ENCODE assay signal across 1 cellular context in the genomic region with DNA sequence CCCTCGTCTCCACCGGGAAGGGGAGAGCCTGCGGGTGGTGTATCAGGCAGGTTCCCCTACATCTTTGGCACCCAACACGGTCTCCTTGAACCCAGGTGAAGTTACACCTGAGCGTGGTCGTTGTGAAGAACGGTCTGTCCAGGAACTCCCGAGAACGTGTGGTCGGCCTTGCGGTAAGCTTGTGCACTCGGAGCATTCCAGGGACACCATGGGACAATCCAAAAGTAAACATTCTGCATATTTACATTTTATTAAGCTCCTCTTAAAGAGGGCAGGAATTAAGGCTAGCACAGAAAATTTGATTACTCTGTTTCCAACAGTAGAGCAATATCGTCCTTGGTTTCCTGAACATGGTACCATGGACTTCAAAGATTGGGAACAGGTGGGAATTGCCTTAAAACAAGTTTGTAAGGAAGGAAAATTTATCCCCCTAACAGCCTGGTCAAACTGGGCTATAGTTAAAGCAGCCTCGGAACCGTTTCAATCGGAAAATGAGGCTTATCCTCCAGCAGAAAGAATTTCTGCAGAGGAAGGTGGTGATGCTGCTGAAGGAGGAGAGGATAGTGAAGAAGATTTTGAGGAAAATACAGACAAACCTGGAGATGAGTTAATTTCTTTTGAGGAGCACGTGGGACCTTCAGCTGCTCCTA.
TF ChIP-seq lines count a peak whose summit lies in the region.

No MANE protein-coding gene starts in this region.

TF ChIP-seq in HCT116, 20 proteins besides CTCF, POLR2A, EP300 and RAD21:
- TF ChIP-seq CBX3 (IDR thresholded peaks at IDR 0.05; ENCODE audit: low read depth) (no peak), FOSL1 (IDR thresholded peaks at IDR 0.05; ENCODE audit: low read depth) (no peak), YY1 (IDR thresholded peaks at IDR 0.05; ENCODE audit: extremely low read depth, insufficient replicate concordance, low read depth, low read length) (no peak), ZFX (IDR thresholded peaks at IDR 0.05) (no peak), MAX (IDR thresholded peaks at IDR 0.05) (no peak), SIN3A (IDR thresholded peaks at IDR 0.05; ENCODE audit: low read depth) (no peak), ELF1 (IDR thresholded peaks at IDR 0.05; ENCODE audit: borderline replicate concordance, low read depth) (no peak), POLR2AphosphoS5 (IDR thresholded peaks at IDR 0.05; ENCODE audit: low read depth, low read length) (no peak), SP1 (IDR thresholded peaks at IDR 0.05; ENCODE audit: low read depth) (no peak), EZH2phosphoT487 (IDR thresholded peaks at IDR 0.05; ENCODE audit: borderline replicate concordance) (no peak), JUND (IDR thresholded peaks at IDR 0.05) (no peak), CEBPB (IDR thresholded peaks at IDR 0.05; ENCODE audit: low read depth) (no peak), ZBTB33 (IDR thresholded peaks at IDR 0.05; ENCODE audit: extremely low read depth, insufficient replicate concordance, low read length) (no peak), SRF (IDR thresholded peaks at IDR 0.05; ENCODE audit: low read depth) (no peak)
- TF ChIP-seq, protein P1, sequence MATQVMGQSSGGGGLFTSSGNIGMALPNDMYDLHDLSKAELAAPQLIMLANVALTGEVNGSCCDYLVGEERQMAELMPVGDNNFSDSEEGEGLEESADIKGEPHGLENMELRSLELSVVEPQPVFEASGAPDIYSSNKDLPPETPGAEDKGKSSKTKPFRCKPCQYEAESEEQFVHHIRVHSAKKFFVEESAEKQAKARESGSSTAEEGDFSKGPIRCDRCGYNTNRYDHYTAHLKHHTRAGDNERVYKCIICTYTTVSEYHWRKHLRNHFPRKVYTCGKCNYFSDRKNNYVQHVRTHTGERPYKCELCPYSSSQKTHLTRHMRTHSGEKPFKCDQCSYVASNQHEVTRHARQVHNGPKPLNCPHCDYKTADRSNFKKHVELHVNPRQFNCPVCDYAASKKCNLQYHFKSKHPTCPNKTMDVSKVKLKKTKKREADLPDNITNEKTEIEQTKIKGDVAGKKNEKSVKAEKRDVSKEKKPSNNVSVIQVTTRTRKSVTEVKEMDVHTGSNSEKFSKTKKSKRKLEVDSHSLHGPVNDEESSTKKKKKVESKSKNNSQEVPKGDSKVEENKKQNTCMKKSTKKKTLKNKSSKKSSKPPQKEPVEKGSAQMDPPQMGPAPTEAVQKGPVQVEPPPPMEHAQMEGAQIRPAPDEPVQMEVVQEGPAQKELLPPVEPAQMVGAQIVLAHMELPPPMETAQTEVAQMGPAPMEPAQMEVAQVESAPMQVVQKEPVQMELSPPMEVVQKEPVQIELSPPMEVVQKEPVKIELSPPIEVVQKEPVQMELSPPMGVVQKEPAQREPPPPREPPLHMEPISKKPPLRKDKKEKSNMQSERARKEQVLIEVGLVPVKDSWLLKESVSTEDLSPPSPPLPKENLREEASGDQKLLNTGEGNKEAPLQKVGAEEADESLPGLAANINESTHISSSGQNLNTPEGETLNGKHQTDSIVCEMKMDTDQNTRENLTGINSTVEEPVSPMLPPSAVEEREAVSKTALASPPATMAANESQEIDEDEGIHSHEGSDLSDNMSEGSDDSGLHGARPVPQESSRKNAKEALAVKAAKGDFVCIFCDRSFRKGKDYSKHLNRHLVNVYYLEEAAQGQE (IDR thresholded peaks at IDR 0.05; ENCODE audit: low read depth) = no peak
- TF ChIP-seq, protein P2, sequence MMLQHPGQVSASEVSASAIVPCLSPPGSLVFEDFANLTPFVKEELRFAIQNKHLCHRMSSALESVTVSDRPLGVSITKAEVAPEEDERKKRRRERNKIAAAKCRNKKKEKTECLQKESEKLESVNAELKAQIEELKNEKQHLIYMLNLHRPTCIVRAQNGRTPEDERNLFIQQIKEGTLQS (IDR thresholded peaks at IDR 0.05) = no peak
